In the genomic region with DNA sequence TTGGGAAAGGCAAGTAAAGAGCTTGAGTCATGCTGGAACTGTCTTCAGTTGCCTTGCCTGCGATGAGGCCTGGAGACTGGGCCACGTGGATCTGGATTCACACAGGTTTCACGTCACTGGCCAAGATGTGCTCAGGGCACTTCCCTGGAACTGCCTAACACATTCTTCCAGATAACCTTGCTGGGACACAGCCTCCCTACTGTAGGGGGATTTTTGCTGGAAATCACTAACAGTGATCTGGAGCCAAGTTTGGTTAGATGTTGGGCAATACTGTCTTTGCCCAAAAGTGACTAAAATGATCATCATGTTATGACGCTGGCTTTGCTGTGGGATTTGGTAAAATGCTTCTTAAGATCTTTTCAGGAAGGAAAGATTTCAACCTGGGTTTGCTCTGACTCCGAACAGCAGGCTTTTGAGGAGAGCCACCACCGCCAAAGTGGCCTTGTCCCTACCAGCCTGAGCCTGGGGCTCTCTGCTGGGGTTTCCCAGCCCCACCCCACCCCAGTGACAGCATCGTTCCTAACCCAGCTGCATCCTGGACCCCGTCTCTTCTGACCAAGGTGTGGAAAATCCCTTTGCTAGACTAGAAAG, we compare ENCODE assay signal across 10 cellular contexts. TPM values are rescaled to one million over a fixed set of nuclear protein-coding genes. Genes with fewer than 3 reads are reported as not detected.
DNase-seq lines count a peak whose midpoint lies in the region; ATAC-seq and TF ChIP-seq lines count a peak whose summit lies in the region.
"Had no signal": no experiment of that assay in that cellular context is flagged by ENCODE, and none has a peak within 500 bp of the region (broad histone marks: within the 10 kb centered on the region; RNA-seq: fewer than 3 reads in every experiment).

No MANE protein-coding gene starts in this region.

- H2AFZ ChIP-seq in mammary epithelial cell (ENCODE audit: low read depth, low read length) = peak overlapping the region; percentile 68

- H3K9me3 Mint-ChIP-seq in activated CD4-positive, alpha-beta memory T cell treated with anti-CD3 and anti-CD28 coated beads for 36 hours = no peaks in the 10 kb centered on the region
- peaks cover 11% of the 10 kb centered on the region for H3K9me3 Mint-ChIP-seq in activated CD4-positive, alpha-beta memory T cell treated with anti-CD3 and anti-CD28 coated beads, Interleukin-2, amount 10 ng/mL, durations not matched to agents 7 days and 5 days
- no peaks in the 10 kb centered on the region for H3K9me3 Mint-ChIP-seq in stimulated activated effector memory CD8-positive, alpha-beta T cell treated with anti-CD3 and anti-CD28 coated beads, Interleukin-12 subunit alpha, Interleukin-12 subunit beta, amount 100 ng/mL, for 72 hours

- no TSS peak for BruUV-seq in mammary epithelial cell (replicated peaks; lab: Mats Ljungman, UMichigan)

- H3K9ac ChIP-seq in mammary epithelial cell (ENCODE audit: insufficient read depth, low read length) = peak overlapping the region; percentile 70

- dilution Hi-C loops in mammary epithelial cell (cut with HindIII; ENCODE audit: low sequenced_read_pairs) = no loop called here

- H3K27me3 Mint-ChIP-seq in activated CD4-positive, alpha-beta memory T cell treated with anti-CD3 and anti-CD28 coated beads for 36 hours = peaks cover 2% of the 10 kb centered on the region
- peaks cover 7% of the 10 kb centered on the region for H3K27me3 Mint-ChIP-seq in activated CD4-positive, alpha-beta memory T cell treated with anti-CD3 and anti-CD28 coated beads, Interleukin-2, amount 10 ng/mL, durations not matched to agents 7 days and 5 days

- POLR2A ChIA-PET in activated CD4-positive, alpha-beta memory T cell treated with anti-CD3 and anti-CD28 coated beads for 36 hours (lab: Charles Lee) = no interaction called here
- POLR2A ChIA-PET in activated CD4-positive, alpha-beta memory T cell treated with anti-CD3 and anti-CD28 coated beads, Interleukin-2, amount 10 ng/mL, durations not matched to agents 7 days and 5 days (lab: Charles Lee) = no interaction called here

- no peaks in the 10 kb centered on the region for H3K79me2 ChIP-seq in mammary epithelial cell (ENCODE audit: insufficient read depth, low read length)

- WGBS in mammary epithelial cell (ENCODE audit: low coverage, missing lambda C conversion rate) = 4% methylated on average over 5 of the region's 8 CpGs

- H3K4me3 Mint-ChIP-seq in activated CD4-positive, alpha-beta memory T cell treated with anti-CD3 and anti-CD28 coated beads for 36 hours = no peak overlapping the region
- no peak overlapping the region for H3K4me3 Mint-ChIP-seq in activated CD4-positive, alpha-beta memory T cell treated with anti-CD3 and anti-CD28 coated beads, Interleukin-2, amount 10 ng/mL, durations not matched to agents 7 days and 5 days
- H3K4me3 Mint-ChIP-seq in stimulated activated effector memory CD8-positive, alpha-beta T cell treated with anti-CD3 and anti-CD28 coated beads, Interleukin-12 subunit alpha, Interleukin-12 subunit beta, amount 100 ng/mL, for 72 hours = no peak overlapping the region

- H3K36me3 ChIP-seq in mammary epithelial cell (ENCODE audit: insufficient read depth, low read length) = no peaks in the 10 kb centered on the region
- no peaks in the 10 kb centered on the region for H3K36me3 ChIP-seq in upper lobe of right lung
- H3K36me3 ChIP-seq: neutrophil had no signal

- H3K27ac Mint-ChIP-seq in activated CD4-positive, alpha-beta memory T cell treated with anti-CD3 and anti-CD28 coated beads for 36 hours = no peak overlapping the region
- no peak overlapping the region for H3K27ac Mint-ChIP-seq in activated CD4-positive, alpha-beta memory T cell treated with anti-CD3 and anti-CD28 coated beads, Interleukin-2, amount 10 ng/mL, durations not matched to agents 7 days and 5 days
- H3K27ac Mint-ChIP-seq in stimulated activated effector memory CD8-positive, alpha-beta T cell treated with anti-CD3 and anti-CD28 coated beads, Interleukin-12 subunit alpha, Interleukin-12 subunit beta, amount 100 ng/mL, for 72 hours = no peak overlapping the region

- H3K27me3 ChIP-seq in mammary epithelial cell (ENCODE audit: insufficient read depth, low read length) = no peaks in the 10 kb centered on the region
- no peaks in the 10 kb centered on the region for H3K27me3 ChIP-seq in upper lobe of right lung

- in situ Hi-C loops in mammary epithelial cell (cut with MboI; ENCODE audit: low sequenced_read_pairs in 2 of 2) = no loop called here

- TF ChIP-seq CTCF in mammary epithelial cell (conservative IDR thresholded peaks at IDR 0.05 in 1 of 2, IDR thresholded peaks at IDR 0.05 in 1 of 2; ENCODE audit: extremely low read depth in 1 of 2, insufficient read depth in 1 of 2, low read depth in 1 of 2, low read length in 2 of 2) = no peak
- no peak for TF ChIP-seq CTCF in upper lobe of right lung (IDR thresholded peaks at IDR 0.05)

- H3K27ac ChIP-seq in mammary epithelial cell (ENCODE audit: insufficient read depth, low read depth, low read length) (peak overlapping the region; percentile 93), upper lobe of right lung (peak overlapping the region; percentile 42)
- H3K27ac ChIP-seq: neutrophil had no signal

- ATAC-seq in upper lobe of right lung (no peak), GM21737 (IDR thresholded peaks at IDR 0.05; ENCODE audit: unreplicated experiment) (no peak), HG03039 (IDR thresholded peaks at IDR 0.05; ENCODE audit: unreplicated experiment) (no peak)
- no peak for ATAC-seq in stimulated activated effector memory CD8-positive, alpha-beta T cell treated with anti-CD3 and anti-CD28 coated beads, Interleukin-12 subunit alpha, Interleukin-12 subunit beta, amount 100 ng/mL, for 72 hours

- peak; percentile 23 for DNase-seq in activated CD4-positive, alpha-beta memory T cell treated with anti-CD3 and anti-CD28 coated beads for 36 hours
- no peak for DNase-seq in activated CD4-positive, alpha-beta memory T cell treated with anti-CD3 and anti-CD28 coated beads, Interleukin-2, amount 10 ng/mL, durations not matched to agents 7 days and 5 days
- DNase-seq in mammary epithelial cell (peak; percentile 99), kidney tubule cell (ENCODE audit: low spot score) (peak; percentile 84), upper lobe of right lung (peak; percentile 35)
- no peak for DNase-seq in stimulated activated effector memory CD8-positive, alpha-beta T cell treated with anti-CD3 and anti-CD28 coated beads, Interleukin-12 subunit alpha, Interleukin-12 subunit beta, amount 100 ng/mL, for 72 hours (ENCODE audit: low spot score in 2 of 2)
- DNase-seq: ACHN had no signal

- H3K9me3 ChIP-seq in mammary epithelial cell (replicated peaks; ENCODE audit: insufficient read depth, low read length) (no peaks in the 10 kb centered on the region), upper lobe of right lung (no peaks in the 10 kb centered on the region)
- H3K9me3 ChIP-seq: neutrophil had no signal

- H3K36me3 Mint-ChIP-seq in activated CD4-positive, alpha-beta memory T cell treated with anti-CD3 and anti-CD28 coated beads for 36 hours = no peaks in the 10 kb centered on the region
- no peaks in the 10 kb centered on the region for H3K36me3 Mint-ChIP-seq in activated CD4-positive, alpha-beta memory T cell treated with anti-CD3 and anti-CD28 coated beads, Interleukin-2, amount 10 ng/mL, durations not matched to agents 7 days and 5 days (ENCODE audit: low read depth)
- H3K36me3 Mint-ChIP-seq in stimulated activated effector memory CD8-positive, alpha-beta T cell treated with anti-CD3 and anti-CD28 coated beads, Interleukin-12 subunit alpha, Interleukin-12 subunit beta, amount 100 ng/mL, for 72 hours = no peaks in the 10 kb centered on the region

- no peaks in the 10 kb centered on the region for H3K4me1 Mint-ChIP-seq in activated CD4-positive, alpha-beta memory T cell treated with anti-CD3 and anti-CD28 coated beads for 36 hours (ENCODE audit: low read depth)
- H3K4me1 Mint-ChIP-seq in activated CD4-positive, alpha-beta memory T cell treated with anti-CD3 and anti-CD28 coated beads, Interleukin-2, amount 10 ng/mL, durations not matched to agents 7 days and 5 days = no peaks in the 10 kb centered on the region
- H3K4me1 Mint-ChIP-seq in stimulated activated effector memory CD8-positive, alpha-beta T cell treated with anti-CD3 and anti-CD28 coated beads, Interleukin-12 subunit alpha, Interleukin-12 subunit beta, amount 100 ng/mL, for 72 hours = peaks cover 8% of the 10 kb centered on the region

- intact Hi-C loops in activated CD4-positive, alpha-beta memory T cell treated with anti-CD3 and anti-CD28 coated beads for 36 hours (cut with micrococcal nuclease) = no loop called here
- intact Hi-C loops in mammary epithelial cell (cut with micrococcal nuclease) = loop anchor here (1.0 kb wide), 1 partner anchor 11 kb away; no protein-coding TSS in a partner anchor
- intact Hi-C loops in upper lobe of right lung (cut with DNase I) = no loop called here

- H3K4me3 ChIP-seq in mammary epithelial cell (replicated peaks in 1 of 3; ENCODE audit: insufficient read depth in 1 of 3, low read depth in 2 of 3, low read length in 3 of 3) (no peak overlapping the region), upper lobe of right lung (no peak overlapping the region)

- peak overlapping the region; percentile 34 for H3K4me2 ChIP-seq in mammary epithelial cell (ENCODE audit: insufficient read depth, low read depth, low read length)

- H3K4me1 ChIP-seq in mammary epithelial cell (ENCODE audit: insufficient read depth, low read length) (peaks cover 45% of the 10 kb centered on the region), upper lobe of right lung (peaks cover 27% of the 10 kb centered on the region)

- CTCF ChIA-PET in activated CD4-positive, alpha-beta memory T cell treated with anti-CD3 and anti-CD28 coated beads for 36 hours (lab: Charles Lee) = no interaction called here
- CTCF ChIA-PET in activated CD4-positive, alpha-beta memory T cell treated with anti-CD3 and anti-CD28 coated beads, Interleukin-2, amount 10 ng/mL, durations not matched to agents 7 days and 5 days (lab: Charles Lee) = no interaction called here
- CTCF ChIA-PET in mammary epithelial cell (lab: Charles Lee; ENCODE audit: low non-redundant PET) = interaction anchor here (1.0 kb wide), 1 partner anchor 12 kb away, joined by 39 read pairs; no protein-coding TSS in a partner anchor

- no peaks in the 10 kb centered on the region for H4K20me1 ChIP-seq in mammary epithelial cell (ENCODE audit: insufficient read depth, low read length)

RNA-seq across cellular contexts. Expression of a gene that starts 14.7 kb away (rescaled TPM):
- total RNA-seq in activated CD4-positive, alpha-beta memory T cell treated with anti-CD3 and anti-CD28 coated beads for 36 hours = under 1 TPM; 0.31 to 0.38 TPM
- total RNA-seq in activated CD4-positive, alpha-beta memory T cell treated with anti-CD3 and anti-CD28 coated beads, Interleukin-2, amount 10 ng/mL, durations not matched to agents 7 days and 5 days = not detected
- total RNA-seq in mammary epithelial cell (10 to 100 TPM; 13.2 to 22.0 TPM), upper lobe of right lung (28.3 TPM)
- 10.4 TPM for polyA plus RNA-seq in mammary epithelial cell
- polyA minus RNA-seq in mammary epithelial cell = 10.4 TPM

RNA-seq across cellular contexts. Expression of a gene that starts 29.1 kb away (rescaled TPM):
- total RNA-seq in activated CD4-positive, alpha-beta memory T cell treated with anti-CD3 and anti-CD28 coated beads for 36 hours = 10 to 100 TPM; 63.3 to 65.4 TPM
- 10 to 100 TPM; 78.4 to 81.1 TPM for total RNA-seq in activated CD4-positive, alpha-beta memory T cell treated with anti-CD3 and anti-CD28 coated beads, Interleukin-2, amount 10 ng/mL, durations not matched to agents 7 days and 5 days
- total RNA-seq in mammary epithelial cell (10 to 100 TPM; 54.5 to 86.5 TPM), upper lobe of right lung (59.6 TPM)
- 61.6 TPM for polyA plus RNA-seq in mammary epithelial cell
- polyA minus RNA-seq in mammary epithelial cell = 59.7 TPM

RNA-seq across cellular contexts. Expression of a gene that starts 36.0 kb away (rescaled TPM):
- total RNA-seq in activated CD4-positive, alpha-beta memory T cell treated with anti-CD3 and anti-CD28 coated beads for 36 hours = 10 to 100 TPM; 42.5 to 43.4 TPM
- total RNA-seq in activated CD4-positive, alpha-beta memory T cell treated with anti-CD3 and anti-CD28 coated beads, Interleukin-2, amount 10 ng/mL, durations not matched to agents 7 days and 5 days = 10 to 100 TPM; 28.5 to 28.9 TPM
- 10 to 100 TPM; 11.8 to 24.2 TPM for total RNA-seq in mammary epithelial cell
- polyA plus RNA-seq in mammary epithelial cell = 4.0 TPM
- 4.9 TPM for polyA minus RNA-seq in mammary epithelial cell
- total RNA-seq in upper lobe of right lung = 58.2 TPM

RNA-seq across cellular contexts. Expression of a gene that starts 58.9 kb away (rescaled TPM):
- 10 to 100 TPM; 48.0 to 49.5 TPM for total RNA-seq in activated CD4-positive, alpha-beta memory T cell treated with anti-CD3 and anti-CD28 coated beads for 36 hours
- 100 to 1,000 TPM; 209 to 219 TPM for total RNA-seq in activated CD4-positive, alpha-beta memory T cell treated with anti-CD3 and anti-CD28 coated beads, Interleukin-2, amount 10 ng/mL, durations not matched to agents 7 days and 5 days
- total RNA-seq in mammary epithelial cell = 100 to 1,000 TPM; 173 to 221 TPM
- 109 TPM for polyA plus RNA-seq in mammary epithelial cell
- 167 TPM for polyA minus RNA-seq in mammary epithelial cell
- total RNA-seq in upper lobe of right lung = 405 TPM

Comparison
In these comparisons a context has a peak if more than half of its experiments do, and no peak if none do; other contexts are left out.
1. DNase-seq: peak in activated CD4-positive, alpha-beta memory T cell treated with anti-CD3 and anti-CD28 coated beads for 36 hours (single experiment), mammary epithelial cell (single experiment), kidney tubule cell (single experiment) and upper lobe of right lung (single experiment); none in activated CD4-positive, alpha-beta memory T cell treated with anti-CD3 and anti-CD28 coated beads, Interleukin-2, amount 10 ng/mL, durations not matched to agents 7 days and 5 days (single experiment) and stimulated activated effector memory CD8-positive, alpha-beta T cell treated with anti-CD3 and anti-CD28 coated beads, Interleukin-12 subunit alpha, Interleukin-12 subunit beta, amount 100 ng/mL, for 72 hours (0 of 2).
2. RNA of a gene that starts 14.7 kb away (total RNA-seq): 28.3 TPM in upper lobe of right lung (single experiment) and 13.2 to 22.0 TPM in mammary epithelial cell; 0.31 to 0.38 TPM in activated CD4-positive, alpha-beta memory T cell treated with anti-CD3 and anti-CD28 coated beads for 36 hours and not detected in activated CD4-positive, alpha-beta memory T cell treated with anti-CD3 and anti-CD28 coated beads, Interleukin-2, amount 10 ng/mL, durations not matched to agents 7 days and 5 days; every median in the first group is over 10 times any median in the second.